8 cellular contexts compared by ENCODE assay signal in genomic region chr10:99658622-99659030, GRCh38. TPM values are rescaled to one million over a fixed set of nuclear protein-coding genes. Genes with fewer than 3 reads are reported as not detected.
DNase-seq lines count a peak whose midpoint lies in the region; ATAC-seq and TF ChIP-seq lines count a peak whose summit lies in the region.

No MANE protein-coding gene starts in this region.

- peaks cover 1% of the 10 kb centered on the region for H3K36me3 ChIP-seq in mesendoderm (ENCODE audit: control insufficient read depth, insufficient read depth, low read length)

- H3K9ac ChIP-seq in mesendoderm (ENCODE audit: low read length) = peak overlapping the region; percentile 77

- DNase-seq in AG04450 (ENCODE audit: low read depth, low spot score) (no peak), dorsolateral prefrontal cortex (peak in 8 of 10 donors; percentile 25 to 49 (median 40)), mesendoderm (peak; percentile 9), SIG-M5 treated with dmso at 0.1 percent for 504 hours (lab: John Stamatoyannopoulos, UW; ENCODE audit: unreplicated experiment) (no peak), putamen (ENCODE audit: low spot score) (no peak)
- peak; percentile 10 for DNase-seq in activated CD4-positive, alpha-beta T cell treated with anti-CD3 and anti-CD28 coated beads for 1 hour
- DNase-seq in stimulated activated CD8-positive, alpha-beta memory T cell treated with anti-CD3 and anti-CD28 coated beads, Interleukin-2, amount 100 ng/mL, for 48 hours (ENCODE audit: low read depth in 2 of 2) = peak; percentile 54 to 62

- H3K27ac ChIP-seq in AG04450 (ENCODE audit: low read depth, low read length) = no peak overlapping the region
- peak overlapping the region in 5 of 59 donors; percentile 11 to 61 (median 39) for H3K27ac ChIP-seq in dorsolateral prefrontal cortex
- H3K27ac ChIP-seq in mesendoderm (ENCODE audit: low read depth, low read length) = no peak overlapping the region

- H3K23ac ChIP-seq in mesendoderm (ENCODE audit: low read length) = no peak overlapping the region

- peak overlapping the region; percentile 92 for H3K4me3 ChIP-seq in AG04450 (ENCODE audit: low read depth, low read length)
- H3K4me3 ChIP-seq in dorsolateral prefrontal cortex = peak overlapping the region; percentile 60 to 97 (median 84)
- H3K4me3 ChIP-seq in mesendoderm (ENCODE audit: low read length) = peak overlapping the region; percentile 82

- no peak overlapping the region for H2BK5ac ChIP-seq in mesendoderm (ENCODE audit: low read length)

- no peaks in the 10 kb centered on the region for H3K27me3 ChIP-seq in AG04450 (ENCODE audit: control insufficient read depth, insufficient read depth, low read length)
- no peaks in the 10 kb centered on the region for H3K27me3 ChIP-seq in dorsolateral prefrontal cortex
- H3K27me3 ChIP-seq in mesendoderm (ENCODE audit: insufficient read depth, low read length, poor library complexity) = no peaks in the 10 kb centered on the region

- no peak overlapping the region for H4K8ac ChIP-seq in mesendoderm (ENCODE audit: low read depth, low read length)

- no peaks in the 10 kb centered on the region; the same call in 1 of the 2 replicates for H3K9me3 ChIP-seq in AG04450 (ENCODE audit: control insufficient read depth, insufficient read depth, low read length)

- H2BK120ac ChIP-seq in mesendoderm (ENCODE audit: low read depth, low read length) = no peak overlapping the region

- CTCF ChIA-PET in AG04450 (lab: Charles Lee) = interaction anchor here (1.0 to 3.1 kb wide), 3 partner anchors 18 to 52 kb away, joined by 3 to 15 read pairs (median 8); no protein-coding TSS in a partner anchor

- no peak overlapping the region for H3K4ac ChIP-seq in mesendoderm (ENCODE audit: low read depth, low read length)

- H3K4me1 ChIP-seq in mesendoderm (ENCODE audit: control insufficient read depth, low read depth, low read length) = no peaks in the 10 kb centered on the region

- H3K79me2 ChIP-seq in mesendoderm (ENCODE audit: control insufficient read depth, insufficient read depth, low read length) = no peaks in the 10 kb centered on the region

- no CpG with 5 or more reads among the region's 24 CpGs for WGBS in mesendoderm (ENCODE audit: extremely low coverage, insufficient coverage, low lambda C conversion rate)

- H3K4me2 ChIP-seq in mesendoderm (ENCODE audit: low read length) = peak overlapping the region; percentile 63

- peaks cover 2% of the 10 kb centered on the region for H3K79me1 ChIP-seq in mesendoderm (ENCODE audit: low read length)

- TF ChIP-seq CTCF in AG04450 (IDR thresholded peaks at IDR 0.05; ENCODE audit: low read depth, low read length) (no peak), dorsolateral prefrontal cortex (IDR thresholded peaks at IDR 0.05 in 54 of 56, conservative IDR thresholded peaks at IDR 0.05 in 2 of 56; ENCODE audit: low read depth in 1 of 56, partially characterized antibody in 56 of 56) (no peak)

- intact Hi-C loops in dorsolateral prefrontal cortex (cut with DNase I) = loop anchor here (2.0 to 5.0 kb wide), 2 partner anchors 36 to 38 kb away; partner anchors contain the start of gene SLC25A28 (in 2 of the 2)

- POLR2A ChIA-PET in AG04450 (lab: Yijun Ruan, JAX) = interaction anchor here (0.7 to 1.9 kb wide), 4 partner anchors 8 to 74 kb away, joined by 3 to 20 read pairs (median 5); partner anchors contain the start of genes COX15, CUTC and SLC25A28

- H2BK15ac ChIP-seq in mesendoderm (replicated peaks; ENCODE audit: low read depth) = no peak overlapping the region

- no peak overlapping the region for H4K5ac ChIP-seq in mesendoderm (ENCODE audit: low read length)

- H2AK5ac ChIP-seq in mesendoderm (ENCODE audit: low read length) = no peak overlapping the region

- peak overlapping the region; percentile 92 for H3K56ac ChIP-seq in mesendoderm (ENCODE audit: low read length)

- H3K18ac ChIP-seq in mesendoderm (ENCODE audit: low read length) = no peak overlapping the region

- peak; percentile 0 for ATAC-seq in HG02852 (IDR thresholded peaks at IDR 0.05; ENCODE audit: unreplicated experiment)

RNA-seq across cellular contexts. Expression of gene ENTPD7, which starts 0.7 kb away (rescaled TPM):
- polyA plus RNA-seq in AG04450 (2011; rRNA removed) = 14.4 and 16.2 TPM in 2 replicates
- 30.8 and 34.4 TPM in 2 replicates for polyA minus RNA-seq in AG04450 (2011; rRNA and poly(A)+ RNA removed)
- 1 to 10 TPM; 2.1 to 7.5 (median 4.3) TPM for total RNA-seq in dorsolateral prefrontal cortex
- 9.0 TPM for polyA plus RNA-seq in mesendoderm (2013, experiment 1 of 2)
- 8.5 TPM for polyA plus RNA-seq in mesendoderm (2013, experiment 2 of 2)

RNA-seq across cellular contexts. Expression of gene SLC25A28, which starts 38.4 kb away (rescaled TPM):
- polyA plus RNA-seq in AG04450 (2011; rRNA removed) = 20.4 and 21.5 TPM in 2 replicates
- 24.3 and 33.6 TPM in 2 replicates for polyA minus RNA-seq in AG04450 (2011; rRNA and poly(A)+ RNA removed)
- 10 to 100 TPM; 47.6 to 99.2 (median 67.5) TPM for total RNA-seq in dorsolateral prefrontal cortex
- polyA plus RNA-seq in mesendoderm (2013, experiment 1 of 2) = 21.9 TPM
- 21.2 TPM for polyA plus RNA-seq in mesendoderm (2013, experiment 2 of 2)

Comparison
In these comparisons a context has a peak if more than half of its experiments do, and no peak if none do; other contexts are left out.
1. DNase-seq: peak in activated CD4-positive, alpha-beta T cell treated with anti-CD3 and anti-CD28 coated beads for 1 hour (single experiment), dorsolateral prefrontal cortex (8 of 10), mesendoderm (single experiment) and stimulated activated CD8-positive, alpha-beta memory T cell treated with anti-CD3 and anti-CD28 coated beads, Interleukin-2, amount 100 ng/mL, for 48 hours (2 of 2); none in AG04450 (single experiment), SIG-M5 treated with dmso at 0.1 percent for 504 hours (single experiment) and putamen (single experiment).
2. Peak in every context shown above with its lines, with median percentiles within 50 percentile points of each other: H3K4me3 ChIP-seq.